Comparison of ENCODE assay signal across 1 cellular context in genomic region chr5:158461240-158461854, GRCh38.
A peak's percentile ranks its signal among the peaks of the same experiment; 100 is the strongest.
TF ChIP-seq lines count a peak whose summit lies in the region.

No MANE protein-coding gene starts in this region.

TF ChIP-seq in HepG2, 621 proteins besides CTCF, POLR2A, EP300 and RAD21 (continued from another document and continues in another):
- TF ChIP-seq ZNF564 (CRISPR knock-in tag; IDR thresholded peaks at IDR 0.05) (peak; percentile 93; the same call in 1 of the 2 replicates), ZBTB1 (CRISPR knock-in tag; IDR thresholded peaks at IDR 0.05; ENCODE audit: borderline replicate concordance) (no peak), SOX6 (IDR thresholded peaks at IDR 0.05) (no peak), SOX6 (CRISPR knock-in tag; IDR thresholded peaks at IDR 0.05) (peak; percentile 94), ZNF570 (CRISPR knock-in tag; IDR thresholded peaks at IDR 0.05; ENCODE audit: borderline replicate concordance) (no peak), ZNF24 (IDR thresholded peaks at IDR 0.05) (0 out of 2 replicates have a peak, but pooled peaks have one; percentile 43), ZFP37 (CRISPR knock-in tag; IDR thresholded peaks at IDR 0.05; ENCODE audit: borderline replicate concordance) (no peak), ZNF562 (CRISPR knock-in tag; IDR thresholded peaks at IDR 0.05; ENCODE audit: borderline replicate concordance) (no peak), NCOA1 (CRISPR knock-in tag; IDR thresholded peaks at IDR 0.05) (0 out of 2 replicates have a peak, but pooled peaks have one; percentile 33), TGIF2 (CRISPR knock-in tag; IDR thresholded peaks at IDR 0.05) (peak; percentile 81), ZBTB10 (CRISPR knock-in tag; IDR thresholded peaks at IDR 0.05; ENCODE audit: borderline replicate concordance) (no peak), ATF1 (CRISPR knock-in tag; IDR thresholded peaks at IDR 0.05) (peak; percentile 46; the same call in 1 of the 2 replicates), HNRNPUL1 (IDR thresholded peaks at IDR 0.05; ENCODE audit: low read depth, low read length) (no peak), KMT2A (CRISPR knock-in tag; IDR thresholded peaks at IDR 0.05) (peak; percentile 36; the same call in 1 of the 2 replicates), SOX13 (IDR thresholded peaks at IDR 0.05) (no peak), SOX13 (CRISPR knock-in tag; conservative IDR thresholded peaks at IDR 0.05 in 1 of 2, IDR thresholded peaks at IDR 0.05 in 1 of 2) (peak in 1 of 2 experiments; percentile 87; a peak in 2 of 4 replicates), ELF4 (CRISPR knock-in tag; IDR thresholded peaks at IDR 0.05; ENCODE audit: borderline replicate concordance) (no peak), CENPT (CRISPR knock-in tag; IDR thresholded peaks at IDR 0.05; ENCODE audit: low read depth) (no peak), ZNF3 (CRISPR knock-in tag; IDR thresholded peaks at IDR 0.05) (0 out of 2 replicates have a peak, but pooled peaks have one; percentile 18), EED (CRISPR knock-in tag; IDR thresholded peaks at IDR 0.05) (no peak), NFATC3 (CRISPR knock-in tag; IDR thresholded peaks at IDR 0.05) (no peak), HDAC1 (CRISPR knock-in tag; IDR thresholded peaks at IDR 0.05) (peak; percentile 81), GATA4 (IDR thresholded peaks at IDR 0.05; ENCODE audit: borderline replicate concordance, low read depth) (peak; percentile 77; the same call in 1 of the 2 replicates), JUN (CRISPR knock-in tag; IDR thresholded peaks at IDR 0.05) (0 out of 2 replicates have a peak, but pooled peaks have one; percentile 66), MAFF (IDR thresholded peaks at IDR 0.05; ENCODE audit: low read depth, low read length) (no peak), ZNF740 (CRISPR knock-in tag; IDR thresholded peaks at IDR 0.05) (no peak), TAF1 (CRISPR knock-in tag; IDR thresholded peaks at IDR 0.05) (no peak), ZSCAN9 (CRISPR knock-in tag; IDR thresholded peaks at IDR 0.05; ENCODE audit: borderline replicate concordance) (peak; percentile 67; the same call in 1 of the 2 replicates), KLF16 (CRISPR knock-in tag; IDR thresholded peaks at IDR 0.05) (peak in 1 of 2 experiments; percentile 83; a peak in 2 of 4 replicates), THYN1 (CRISPR knock-in tag; IDR thresholded peaks at IDR 0.05; ENCODE audit: borderline replicate concordance, low read depth) (no peak), SMYD3 (CRISPR knock-in tag; IDR thresholded peaks at IDR 0.05) (peak; percentile 71; the same call in 1 of the 2 replicates), KAT2B (IDR thresholded peaks at IDR 0.05; ENCODE audit: borderline replicate concordance, low read depth, low read length) (no peak), ZNF12 (CRISPR knock-in tag; IDR thresholded peaks at IDR 0.05) (no peak; the same call in 1 of the 2 replicates), SMC3 (IDR thresholded peaks at IDR 0.05; ENCODE audit: low read length) (peak; percentile 18; the same call in 1 of the 2 replicates), SATB2 (CRISPR knock-in tag; IDR thresholded peaks at IDR 0.05) (no peak), ZNF230 (CRISPR knock-in tag; IDR thresholded peaks at IDR 0.05) (no peak), TSC22D2 (CRISPR knock-in tag; IDR thresholded peaks at IDR 0.05; ENCODE audit: borderline replicate concordance) (0 out of 2 replicates have a peak, but pooled peaks have one; percentile 54), SMAD3 (CRISPR knock-in tag; IDR thresholded peaks at IDR 0.05) (0 out of 2 replicates have a peak, but pooled peaks have one; percentile 75), PCBP2 (optimal IDR thresholded peaks at IDR 0.05; ENCODE audit: low read depth, low read length, poor library complexity, severe bottlenecking) (no peak), SUZ12 (IDR thresholded peaks at IDR 0.05; ENCODE audit: low read depth, low read length) (no peak), ZMYM3 (CRISPR knock-in tag; IDR thresholded peaks at IDR 0.05) (peak; percentile 89)
- TF ChIP-seq, protein P1, sequence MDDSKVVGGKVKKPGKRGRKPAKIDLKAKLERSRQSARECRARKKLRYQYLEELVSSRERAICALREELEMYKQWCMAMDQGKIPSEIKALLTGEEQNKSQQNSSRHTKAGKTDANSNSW (CRISPR knock-in tag; IDR thresholded peaks at IDR 0.05; ENCODE audit: borderline replicate concordance): no peak
- TF ChIP-seq, protein P2, sequence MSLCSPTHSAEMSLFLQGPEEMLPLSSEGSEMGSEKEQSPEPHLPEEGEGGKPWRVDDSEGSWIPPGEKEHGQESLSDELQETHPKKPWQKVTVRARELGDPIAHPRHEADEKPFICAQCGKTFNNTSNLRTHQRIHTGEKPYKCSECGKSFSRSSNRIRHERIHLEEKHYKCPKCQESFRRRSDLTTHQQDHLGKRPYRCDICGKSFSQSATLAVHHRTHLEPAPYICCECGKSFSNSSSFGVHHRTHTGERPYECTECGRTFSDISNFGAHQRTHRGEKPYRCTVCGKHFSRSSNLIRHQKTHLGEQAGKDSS (CRISPR knock-in tag; IDR thresholded peaks at IDR 0.05; ENCODE audit: borderline replicate concordance, low read depth): peak; percentile 73; the same call in 1 of the 2 replicates
- TF ChIP-seq, protein P3, sequence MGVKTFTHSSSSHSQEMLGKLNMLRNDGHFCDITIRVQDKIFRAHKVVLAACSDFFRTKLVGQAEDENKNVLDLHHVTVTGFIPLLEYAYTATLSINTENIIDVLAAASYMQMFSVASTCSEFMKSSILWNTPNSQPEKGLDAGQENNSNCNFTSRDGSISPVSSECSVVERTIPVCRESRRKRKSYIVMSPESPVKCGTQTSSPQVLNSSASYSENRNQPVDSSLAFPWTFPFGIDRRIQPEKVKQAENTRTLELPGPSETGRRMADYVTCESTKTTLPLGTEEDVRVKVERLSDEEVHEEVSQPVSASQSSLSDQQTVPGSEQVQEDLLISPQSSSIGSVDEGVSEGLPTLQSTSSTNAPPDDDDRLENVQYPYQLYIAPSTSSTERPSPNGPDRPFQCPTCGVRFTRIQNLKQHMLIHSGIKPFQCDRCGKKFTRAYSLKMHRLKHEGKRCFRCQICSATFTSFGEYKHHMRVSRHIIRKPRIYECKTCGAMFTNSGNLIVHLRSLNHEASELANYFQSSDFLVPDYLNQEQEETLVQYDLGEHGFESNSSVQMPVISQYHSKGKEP (CRISPR knock-in tag; IDR thresholded peaks at IDR 0.05): no peak
- TF ChIP-seq, protein P4, sequence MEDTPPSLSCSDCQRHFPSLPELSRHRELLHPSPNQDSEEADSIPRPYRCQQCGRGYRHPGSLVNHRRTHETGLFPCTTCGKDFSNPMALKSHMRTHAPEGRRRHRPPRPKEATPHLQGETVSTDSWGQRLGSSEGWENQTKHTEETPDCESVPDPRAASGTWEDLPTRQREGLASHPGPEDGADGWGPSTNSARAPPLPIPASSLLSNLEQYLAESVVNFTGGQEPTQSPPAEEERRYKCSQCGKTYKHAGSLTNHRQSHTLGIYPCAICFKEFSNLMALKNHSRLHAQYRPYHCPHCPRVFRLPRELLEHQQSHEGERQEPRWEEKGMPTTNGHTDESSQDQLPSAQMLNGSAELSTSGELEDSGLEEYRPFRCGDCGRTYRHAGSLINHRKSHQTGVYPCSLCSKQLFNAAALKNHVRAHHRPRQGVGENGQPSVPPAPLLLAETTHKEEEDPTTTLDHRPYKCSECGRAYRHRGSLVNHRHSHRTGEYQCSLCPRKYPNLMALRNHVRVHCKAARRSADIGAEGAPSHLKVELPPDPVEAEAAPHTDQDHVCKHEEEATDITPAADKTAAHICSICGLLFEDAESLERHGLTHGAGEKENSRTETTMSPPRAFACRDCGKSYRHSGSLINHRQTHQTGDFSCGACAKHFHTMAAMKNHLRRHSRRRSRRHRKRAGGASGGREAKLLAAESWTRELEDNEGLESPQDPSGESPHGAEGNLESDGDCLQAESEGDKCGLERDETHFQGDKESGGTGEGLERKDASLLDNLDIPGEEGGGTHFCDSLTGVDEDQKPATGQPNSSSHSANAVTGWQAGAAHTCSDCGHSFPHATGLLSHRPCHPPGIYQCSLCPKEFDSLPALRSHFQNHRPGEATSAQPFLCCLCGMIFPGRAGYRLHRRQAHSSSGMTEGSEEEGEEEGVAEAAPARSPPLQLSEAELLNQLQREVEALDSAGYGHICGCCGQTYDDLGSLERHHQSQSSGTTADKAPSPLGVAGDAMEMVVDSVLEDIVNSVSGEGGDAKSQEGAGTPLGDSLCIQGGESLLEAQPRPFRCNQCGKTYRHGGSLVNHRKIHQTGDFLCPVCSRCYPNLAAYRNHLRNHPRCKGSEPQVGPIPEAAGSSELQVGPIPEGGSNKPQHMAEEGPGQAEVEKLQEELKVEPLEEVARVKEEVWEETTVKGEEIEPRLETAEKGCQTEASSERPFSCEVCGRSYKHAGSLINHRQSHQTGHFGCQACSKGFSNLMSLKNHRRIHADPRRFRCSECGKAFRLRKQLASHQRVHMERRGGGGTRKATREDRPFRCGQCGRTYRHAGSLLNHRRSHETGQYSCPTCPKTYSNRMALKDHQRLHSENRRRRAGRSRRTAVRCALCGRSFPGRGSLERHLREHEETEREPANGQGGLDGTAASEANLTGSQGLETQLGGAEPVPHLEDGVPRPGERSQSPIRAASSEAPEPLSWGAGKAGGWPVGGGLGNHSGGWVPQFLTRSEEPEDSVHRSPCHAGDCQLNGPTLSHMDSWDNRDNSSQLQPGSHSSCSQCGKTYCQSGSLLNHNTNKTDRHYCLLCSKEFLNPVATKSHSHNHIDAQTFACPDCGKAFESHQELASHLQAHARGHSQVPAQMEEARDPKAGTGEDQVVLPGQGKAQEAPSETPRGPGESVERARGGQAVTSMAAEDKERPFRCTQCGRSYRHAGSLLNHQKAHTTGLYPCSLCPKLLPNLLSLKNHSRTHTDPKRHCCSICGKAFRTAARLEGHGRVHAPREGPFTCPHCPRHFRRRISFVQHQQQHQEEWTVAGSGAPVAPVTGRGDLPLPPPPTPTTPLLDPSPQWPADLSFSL (CRISPR knock-in tag; IDR thresholded peaks at IDR 0.05): no peak
- TF ChIP-seq, protein P5, sequence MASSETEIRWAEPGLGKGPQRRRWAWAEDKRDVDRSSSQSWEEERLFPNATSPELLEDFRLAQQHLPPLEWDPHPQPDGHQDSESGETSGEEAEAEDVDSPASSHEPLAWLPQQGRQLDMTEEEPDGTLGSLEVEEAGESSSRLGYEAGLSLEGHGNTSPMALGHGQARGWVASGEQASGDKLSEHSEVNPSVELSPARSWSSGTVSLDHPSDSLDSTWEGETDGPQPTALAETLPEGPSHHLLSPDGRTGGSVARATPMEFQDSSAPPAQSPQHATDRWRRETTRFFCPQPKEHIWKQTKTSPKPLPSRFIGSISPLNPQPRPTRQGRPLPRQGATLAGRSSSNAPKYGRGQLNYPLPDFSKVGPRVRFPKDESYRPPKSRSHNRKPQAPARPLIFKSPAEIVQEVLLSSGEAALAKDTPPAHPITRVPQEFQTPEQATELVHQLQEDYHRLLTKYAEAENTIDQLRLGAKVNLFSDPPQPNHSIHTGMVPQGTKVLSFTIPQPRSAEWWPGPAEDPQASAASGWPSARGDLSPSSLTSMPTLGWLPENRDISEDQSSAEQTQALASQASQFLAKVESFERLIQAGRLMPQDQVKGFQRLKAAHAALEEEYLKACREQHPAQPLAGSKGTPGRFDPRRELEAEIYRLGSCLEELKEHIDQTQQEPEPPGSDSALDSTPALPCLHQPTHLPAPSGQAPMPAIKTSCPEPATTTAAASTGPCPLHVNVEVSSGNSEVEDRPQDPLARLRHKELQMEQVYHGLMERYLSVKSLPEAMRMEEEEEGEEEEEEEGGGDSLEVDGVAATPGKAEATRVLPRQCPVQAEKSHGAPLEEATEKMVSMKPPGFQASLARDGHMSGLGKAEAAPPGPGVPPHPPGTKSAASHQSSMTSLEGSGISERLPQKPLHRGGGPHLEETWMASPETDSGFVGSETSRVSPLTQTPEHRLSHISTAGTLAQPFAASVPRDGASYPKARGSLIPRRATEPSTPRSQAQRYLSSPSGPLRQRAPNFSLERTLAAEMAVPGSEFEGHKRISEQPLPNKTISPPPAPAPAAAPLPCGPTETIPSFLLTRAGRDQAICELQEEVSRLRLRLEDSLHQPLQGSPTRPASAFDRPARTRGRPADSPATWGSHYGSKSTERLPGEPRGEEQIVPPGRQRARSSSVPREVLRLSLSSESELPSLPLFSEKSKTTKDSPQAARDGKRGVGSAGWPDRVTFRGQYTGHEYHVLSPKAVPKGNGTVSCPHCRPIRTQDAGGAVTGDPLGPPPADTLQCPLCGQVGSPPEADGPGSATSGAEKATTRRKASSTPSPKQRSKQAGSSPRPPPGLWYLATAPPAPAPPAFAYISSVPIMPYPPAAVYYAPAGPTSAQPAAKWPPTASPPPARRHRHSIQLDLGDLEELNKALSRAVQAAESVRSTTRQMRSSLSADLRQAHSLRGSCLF (CRISPR knock-in tag; IDR thresholded peaks at IDR 0.05; ENCODE audit: borderline replicate concordance): no peak
